Comparison of ENCODE assay signal across 26 cellular contexts in the genomic region with DNA sequence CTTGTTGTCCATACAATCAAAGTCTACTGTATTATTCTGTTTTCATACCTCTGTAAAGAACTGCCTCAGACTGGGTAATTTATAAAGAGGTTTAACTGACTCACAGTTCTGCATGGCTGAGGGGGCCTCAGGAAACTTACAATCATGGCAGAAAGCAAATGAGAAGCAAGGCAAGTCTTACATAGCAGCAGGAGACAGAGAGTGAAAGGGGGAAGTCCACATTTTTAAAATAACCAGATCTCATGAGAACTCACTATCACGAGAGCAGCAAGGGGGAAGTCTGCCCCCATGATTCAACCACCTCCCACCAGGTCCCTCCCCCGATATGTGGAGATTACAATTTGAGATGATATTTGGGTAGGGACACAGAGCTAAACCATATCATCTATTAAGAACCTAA.
"Had no signal": no experiment of that assay in that cellular context is flagged by ENCODE, and none has a peak within 500 bp of the region (broad histone marks: within the 10 kb centered on the region; RNA-seq: fewer than 3 reads in every experiment).

No MANE protein-coding gene starts in this region.

- H3K36me3 Mint-ChIP-seq: stimulated activated memory B cell treated with anti-CD40 and anti-IgM and Interleukin-4, amounts not matched to agents 10 μg/mL and 1 μg/mL and 100 μg/mL, for 72 hours had no signal

- H3K9me3 ChIP-seq: gastrocnemius medialis, lower lobe of right lung, neutrophil, pancreas, right lobe of liver, suprapubic skin, thyroid gland, vagina had no signal

- DNase-seq: dorsolateral prefrontal cortex; effector CD4-positive, alpha-beta T cell; endodermal cell; foreskin fibroblast; gastrocnemius medialis; head of caudate nucleus; left ventricle myocardium superior; lower lobe of right lung; pancreas; right lobe of liver; stimulated activated CD4-positive, alpha-beta T cell treated with anti-CD3 and anti-CD28 coated beads, Interleukin-12 subunit alpha, Interleukin-12 subunit beta, amount 100 ng/mL, for 4 hours; stimulated activated CD4-positive, alpha-beta T cell treated with anti-CD3 and anti-CD28 coated beads, Interleukin-1b, Interleukin-23, amount 100 ng/mL, for 48 hours; stimulated activated CD4-positive, alpha-beta T cell treated with anti-CD3 and anti-CD28 coated beads, Interleukin-4, amount 100 ng/mL, for 4 hours; thyroid gland; trophoblast cell had no signal

- H3K36me3 ChIP-seq: gastrocnemius medialis, lower lobe of right lung, neutrophil, pancreas, right lobe of liver, suprapubic skin, thyroid gland, vagina had no signal

- H3K9me3 Mint-ChIP-seq: endodermal cell had no signal

- H3K27me3 Mint-ChIP-seq: progenitor cell of endocrine pancreas; stimulated activated memory B cell treated with anti-CD40 and anti-IgM and Interleukin-4, amounts not matched to agents 10 μg/mL and 1 μg/mL and 100 μg/mL, for 72 hours; stimulated activated naive CD8-positive, alpha-beta T cell treated with anti-CD3 and anti-CD28 coated beads, Interleukin-15, Interleukin-2, amounts not matched to agents 100 ng/mL and 50 ng/mL, for 24 hours had no signal

- H3K4me1 ChIP-seq: lower lobe of right lung, pancreas, right lobe of liver, thyroid gland had no signal

- H3K4me3 ChIP-seq: dorsolateral prefrontal cortex, gastrocnemius medialis, lower lobe of right lung, pancreas, right lobe of liver, smooth muscle cell, suprapubic skin, thyroid gland, vagina had no signal

- H3K27ac ChIP-seq: dorsolateral prefrontal cortex, epithelial cell of prostate, gastrocnemius medialis, lower lobe of right lung, neutrophil, pancreas, right lobe of liver, suprapubic skin, thyroid gland, vagina had no signal

- H3K27ac Mint-ChIP-seq: endodermal cell; natural killer cell treated with Interleukin-12 subunit alpha and Interleukin-12 subunit beta and Interleukin-15 and Interleukin-18, amount 100 ng/mL, for 72 hours; progenitor cell of endocrine pancreas; stimulated activated memory B cell treated with anti-CD40 and anti-IgM and Interleukin-4, amounts not matched to agents 10 μg/mL and 1 μg/mL and 100 μg/mL, for 72 hours; stimulated activated naive CD8-positive, alpha-beta T cell treated with anti-CD3 and anti-CD28 coated beads, Interleukin-15, Interleukin-2, amounts not matched to agents 100 ng/mL and 50 ng/mL, for 24 hours had no signal

- H3K4me3 Mint-ChIP-seq: endodermal cell; natural killer cell treated with Interleukin-12 subunit alpha and Interleukin-12 subunit beta and Interleukin-15 and Interleukin-18, amount 100 ng/mL, for 72 hours; neural crest cell; stimulated activated memory B cell treated with anti-CD40 and anti-IgM and Interleukin-4, amounts not matched to agents 10 μg/mL and 1 μg/mL and 100 μg/mL, for 72 hours; stimulated activated naive CD8-positive, alpha-beta T cell treated with anti-CD3 and anti-CD28 coated beads, Interleukin-15, Interleukin-2, amounts not matched to agents 100 ng/mL and 50 ng/mL, for 24 hours had no signal

- H3K4me1 Mint-ChIP-seq: neural crest cell had no signal

- ATAC-seq: esophagus mucosa; gastrocnemius medialis; left ventricle myocardium superior; lower lobe of right lung; natural killer cell treated with Interleukin-12 subunit alpha and Interleukin-12 subunit beta and Interleukin-15 and Interleukin-18, amount 100 ng/mL, for 72 hours; pancreas; right lobe of liver; stimulated activated memory B cell treated with anti-CD40 and anti-IgM and Interleukin-4, amounts not matched to agents 10 μg/mL and 1 μg/mL and 100 μg/mL, for 72 hours had no signal

- H3K27me3 ChIP-seq: dorsolateral prefrontal cortex, gastrocnemius medialis, neutrophil, pancreas, right lobe of liver, suprapubic skin, thyroid gland, vagina had no signal
